In genomic region chr5:170572453-170572852, GRCh38 we compare ENCODE assay signal across 9 cellular contexts.
DNase-seq lines count a peak whose midpoint lies in the region; ATAC-seq and TF ChIP-seq lines count a peak whose summit lies in the region.
"Had no signal": no experiment of that assay in that cellular context is flagged by ENCODE, and none has a peak within 500 bp of the region (broad histone marks: within the 10 kb centered on the region; RNA-seq: fewer than 3 reads in every experiment).

No MANE protein-coding gene starts in this region.

- no peaks in the 10 kb centered on the region for H3K4me1 ChIP-seq in right atrium auricular region

- DNase-seq in activated CD4-positive, alpha-beta T cell treated with anti-CD3 and anti-CD28 coated beads, Interleukin-2, amount 10 ng/mL, durations not matched to agents 24 days and 14 days = peak; percentile 72
- DNase-seq in activated CD4-positive, alpha-beta T cell treated with anti-CD3 and anti-CD28 coated beads, Interleukin-2, amount 50 U/mL, for 1 hour = no peak
- DNase-seq in activated naive CD4-positive, alpha-beta T cell treated with anti-CD3 and anti-CD28 coated beads, Interleukin-2, amount 50 U/mL, for 16 hours = peak; percentile 71
- peak; percentile 45 for DNase-seq in stimulated activated CD8-positive, alpha-beta memory T cell treated with anti-CD3 and anti-CD28 coated beads, Interleukin-4, amount 100 ng/mL, for 24 hours (ENCODE audit: low read depth)
- no peak for DNase-seq in hepatic stellate cell (ENCODE audit: low spot score)
- no peak for DNase-seq in SKM-1 (lab: John Stamatoyannopoulos, UW; ENCODE audit: unreplicated experiment)
- DNase-seq in right atrium auricular region (ENCODE audit: low spot score) = no peak

- H3K27me3 ChIP-seq in right atrium auricular region = peaks cover 0 to 5% of the 10 kb centered on the region in 2 donors

- peaks cover 8% of the 10 kb centered on the region for H3K9me3 Mint-ChIP-seq in activated CD4-positive, alpha-beta T cell treated with anti-CD3 and anti-CD28 coated beads, Interleukin-2, amount 10 ng/mL, durations not matched to agents 24 days and 14 days

- H3K27me3 Mint-ChIP-seq in activated CD4-positive, alpha-beta T cell treated with anti-CD3 and anti-CD28 coated beads, Interleukin-2, amount 10 ng/mL, durations not matched to agents 24 days and 14 days = peaks cover 37% of the 10 kb centered on the region

- H3K36me3 Mint-ChIP-seq in activated CD4-positive, alpha-beta T cell treated with anti-CD3 and anti-CD28 coated beads, Interleukin-2, amount 10 ng/mL, durations not matched to agents 24 days and 14 days (ENCODE audit: low read depth) = no peaks in the 10 kb centered on the region
- H3K36me3 Mint-ChIP-seq: CD4-positive, CD25-positive, alpha-beta regulatory T cell had no signal

- peaks cover 14% of the 10 kb centered on the region for H3K4me1 Mint-ChIP-seq in activated CD4-positive, alpha-beta T cell treated with anti-CD3 and anti-CD28 coated beads, Interleukin-2, amount 10 ng/mL, durations not matched to agents 24 days and 14 days

- no peak overlapping the region for H3K27ac ChIP-seq in right atrium auricular region

- no peak for TF ChIP-seq CTCF in right atrium auricular region (IDR thresholded peaks at IDR 0.05)

- peaks cover 0 to 11% of the 10 kb centered on the region in 2 donors for H3K9me3 ChIP-seq in right atrium auricular region

- H3K4me3 Mint-ChIP-seq in activated CD4-positive, alpha-beta T cell treated with anti-CD3 and anti-CD28 coated beads, Interleukin-2, amount 10 ng/mL, durations not matched to agents 24 days and 14 days = no peak overlapping the region
- H3K4me3 Mint-ChIP-seq: CD4-positive, CD25-positive, alpha-beta regulatory T cell had no signal

- no peak overlapping the region for H3K4me3 ChIP-seq in right atrium auricular region

- peak overlapping the region; percentile 37 for H3K27ac Mint-ChIP-seq in activated CD4-positive, alpha-beta T cell treated with anti-CD3 and anti-CD28 coated beads, Interleukin-2, amount 10 ng/mL, durations not matched to agents 24 days and 14 days
- H3K27ac Mint-ChIP-seq: CD4-positive, CD25-positive, alpha-beta regulatory T cell had no signal

- intact Hi-C loops in activated CD4-positive, alpha-beta T cell treated with anti-CD3 and anti-CD28 coated beads, Interleukin-2, amount 10 ng/mL, durations not matched to agents 24 days and 14 days (cut with micrococcal nuclease) = loop anchor here (1.0 to 5.0 kb wide), 2 partner anchors 25 to 260 kb away; no protein-coding TSS in a partner anchor

- ATAC-seq in HG03354 (IDR thresholded peaks at IDR 0.05; ENCODE audit: poor library complexity, severe bottlenecking, unreplicated experiment) = peak; percentile 90

- H3K36me3 ChIP-seq in right atrium auricular region = no peaks in the 10 kb centered on the region

Comparison
In these comparisons a context has a peak if more than half of its experiments do, and no peak if none do; other contexts are left out.
1. DNase-seq: peak in activated CD4-positive, alpha-beta T cell treated with anti-CD3 and anti-CD28 coated beads, Interleukin-2, amount 10 ng/mL, durations not matched to agents 24 days and 14 days (single experiment), activated naive CD4-positive, alpha-beta T cell treated with anti-CD3 and anti-CD28 coated beads, Interleukin-2, amount 50 U/mL, for 16 hours (single experiment) and stimulated activated CD8-positive, alpha-beta memory T cell treated with anti-CD3 and anti-CD28 coated beads, Interleukin-4, amount 100 ng/mL, for 24 hours (single experiment); none in activated CD4-positive, alpha-beta T cell treated with anti-CD3 and anti-CD28 coated beads, Interleukin-2, amount 50 U/mL, for 1 hour (single experiment), hepatic stellate cell (single experiment), SKM-1 (single experiment) and right atrium auricular region (single experiment).